In genomic region chr17:40219073-40219860, GRCh38 we compare ENCODE assay signal across 1 cellular context.
TF ChIP-seq lines count a peak whose summit lies in the region.

Gene WIPF2 (plus strand): TSS chr17:40219304. CDS start chr17:40256460, 37,156 bp downstream.

TF ChIP-seq in HepG2, 621 proteins besides CTCF, POLR2A, EP300 and RAD21 (continued from another document and continues in another):
- TF ChIP-seq ZNF407 (CRISPR knock-in tag; IDR thresholded peaks at IDR 0.05; ENCODE audit: not compliant biosample characterization) = no peak
- TF ChIP-seq, protein P1, sequence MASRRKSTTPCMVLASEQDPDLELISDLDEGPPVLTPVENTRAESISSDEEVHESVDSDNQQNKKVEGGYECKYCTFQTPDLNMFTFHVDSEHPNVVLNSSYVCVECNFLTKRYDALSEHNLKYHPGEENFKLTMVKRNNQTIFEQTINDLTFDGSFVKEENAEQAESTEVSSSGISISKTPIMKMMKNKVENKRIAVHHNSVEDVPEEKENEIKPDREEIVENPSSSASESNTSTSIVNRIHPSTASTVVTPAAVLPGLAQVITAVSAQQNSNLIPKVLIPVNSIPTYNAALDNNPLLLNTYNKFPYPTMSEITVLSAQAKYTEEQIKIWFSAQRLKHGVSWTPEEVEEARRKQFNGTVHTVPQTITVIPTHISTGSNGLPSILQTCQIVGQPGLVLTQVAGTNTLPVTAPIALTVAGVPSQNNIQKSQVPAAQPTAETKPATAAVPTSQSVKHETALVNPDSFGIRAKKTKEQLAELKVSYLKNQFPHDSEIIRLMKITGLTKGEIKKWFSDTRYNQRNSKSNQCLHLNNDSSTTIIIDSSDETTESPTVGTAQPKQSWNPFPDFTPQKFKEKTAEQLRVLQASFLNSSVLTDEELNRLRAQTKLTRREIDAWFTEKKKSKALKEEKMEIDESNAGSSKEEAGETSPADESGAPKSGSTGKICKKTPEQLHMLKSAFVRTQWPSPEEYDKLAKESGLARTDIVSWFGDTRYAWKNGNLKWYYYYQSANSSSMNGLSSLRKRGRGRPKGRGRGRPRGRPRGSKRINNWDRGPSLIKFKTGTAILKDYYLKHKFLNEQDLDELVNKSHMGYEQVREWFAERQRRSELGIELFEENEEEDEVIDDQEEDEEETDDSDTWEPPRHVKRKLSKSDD (CRISPR knock-in tag; IDR thresholded peaks at IDR 0.05; ENCODE audit: low read depth) = peak; percentile 74; the same call in 1 of the 2 replicates
- TF ChIP-seq HOXA7 (CRISPR knock-in tag; IDR thresholded peaks at IDR 0.05) = no peak
- TF ChIP-seq, protein P2, sequence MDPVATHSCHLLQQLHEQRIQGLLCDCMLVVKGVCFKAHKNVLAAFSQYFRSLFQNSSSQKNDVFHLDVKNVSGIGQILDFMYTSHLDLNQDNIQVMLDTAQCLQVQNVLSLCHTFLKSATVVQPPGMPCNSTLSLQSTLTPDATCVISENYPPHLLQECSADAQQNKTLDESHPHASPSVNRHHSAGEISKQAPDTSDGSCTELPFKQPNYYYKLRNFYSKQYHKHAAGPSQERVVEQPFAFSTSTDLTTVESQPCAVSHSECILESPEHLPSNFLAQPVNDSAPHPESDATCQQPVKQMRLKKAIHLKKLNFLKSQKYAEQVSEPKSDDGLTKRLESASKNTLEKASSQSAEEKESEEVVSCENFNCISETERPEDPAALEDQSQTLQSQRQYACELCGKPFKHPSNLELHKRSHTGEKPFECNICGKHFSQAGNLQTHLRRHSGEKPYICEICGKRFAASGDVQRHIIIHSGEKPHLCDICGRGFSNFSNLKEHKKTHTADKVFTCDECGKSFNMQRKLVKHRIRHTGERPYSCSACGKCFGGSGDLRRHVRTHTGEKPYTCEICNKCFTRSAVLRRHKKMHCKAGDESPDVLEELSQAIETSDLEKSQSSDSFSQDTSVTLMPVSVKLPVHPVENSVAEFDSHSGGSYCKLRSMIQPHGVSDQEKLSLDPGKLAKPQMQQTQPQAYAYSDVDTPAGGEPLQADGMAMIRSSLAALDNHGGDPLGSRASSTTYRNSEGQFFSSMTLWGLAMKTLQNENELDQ (CRISPR knock-in tag; IDR thresholded peaks at IDR 0.05; ENCODE audit: borderline replicate concordance) = no peak; the same call in 1 of the 2 replicates
- no peak for TF ChIP-seq ZNF629 (CRISPR knock-in tag; conservative IDR thresholded peaks at IDR 0.05)
- no peak; the same call in 1 of the 2 replicates for TF ChIP-seq ONECUT2 (CRISPR knock-in tag; IDR thresholded peaks at IDR 0.05)
- TF ChIP-seq HNRNPK (IDR thresholded peaks at IDR 0.05; ENCODE audit: low read depth, low read length, poor library complexity, severe bottlenecking) = peak; percentile 56
- TF ChIP-seq SIN3B (IDR thresholded peaks at IDR 0.05; ENCODE audit: low read length) = 0 out of 2 replicates have a peak, but pooled peaks have one; percentile 25
- peak; percentile 66; the same call in 1 of the 2 replicates for TF ChIP-seq ZNF230 (CRISPR knock-in tag; IDR thresholded peaks at IDR 0.05)
- peak; percentile 11; the same call in 1 of the 2 replicates for TF ChIP-seq NFYC (CRISPR knock-in tag; IDR thresholded peaks at IDR 0.05)
- TF ChIP-seq ZFP41 (CRISPR knock-in tag; IDR thresholded peaks at IDR 0.05; ENCODE audit: borderline replicate concordance) = no peak
- TF ChIP-seq, protein P3, sequence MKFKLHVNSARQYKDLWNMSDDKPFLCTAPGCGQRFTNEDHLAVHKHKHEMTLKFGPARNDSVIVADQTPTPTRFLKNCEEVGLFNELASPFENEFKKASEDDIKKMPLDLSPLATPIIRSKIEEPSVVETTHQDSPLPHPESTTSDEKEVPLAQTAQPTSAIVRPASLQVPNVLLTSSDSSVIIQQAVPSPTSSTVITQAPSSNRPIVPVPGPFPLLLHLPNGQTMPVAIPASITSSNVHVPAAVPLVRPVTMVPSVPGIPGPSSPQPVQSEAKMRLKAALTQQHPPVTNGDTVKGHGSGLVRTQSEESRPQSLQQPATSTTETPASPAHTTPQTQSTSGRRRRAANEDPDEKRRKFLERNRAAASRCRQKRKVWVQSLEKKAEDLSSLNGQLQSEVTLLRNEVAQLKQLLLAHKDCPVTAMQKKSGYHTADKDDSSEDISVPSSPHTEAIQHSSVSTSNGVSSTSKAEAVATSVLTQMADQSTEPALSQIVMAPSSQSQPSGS (CRISPR knock-in tag; IDR thresholded peaks at IDR 0.05) = peak; percentile 71
- no peak for TF ChIP-seq ZNF121 (CRISPR knock-in tag; IDR thresholded peaks at IDR 0.05)
- TF ChIP-seq, protein P4, sequence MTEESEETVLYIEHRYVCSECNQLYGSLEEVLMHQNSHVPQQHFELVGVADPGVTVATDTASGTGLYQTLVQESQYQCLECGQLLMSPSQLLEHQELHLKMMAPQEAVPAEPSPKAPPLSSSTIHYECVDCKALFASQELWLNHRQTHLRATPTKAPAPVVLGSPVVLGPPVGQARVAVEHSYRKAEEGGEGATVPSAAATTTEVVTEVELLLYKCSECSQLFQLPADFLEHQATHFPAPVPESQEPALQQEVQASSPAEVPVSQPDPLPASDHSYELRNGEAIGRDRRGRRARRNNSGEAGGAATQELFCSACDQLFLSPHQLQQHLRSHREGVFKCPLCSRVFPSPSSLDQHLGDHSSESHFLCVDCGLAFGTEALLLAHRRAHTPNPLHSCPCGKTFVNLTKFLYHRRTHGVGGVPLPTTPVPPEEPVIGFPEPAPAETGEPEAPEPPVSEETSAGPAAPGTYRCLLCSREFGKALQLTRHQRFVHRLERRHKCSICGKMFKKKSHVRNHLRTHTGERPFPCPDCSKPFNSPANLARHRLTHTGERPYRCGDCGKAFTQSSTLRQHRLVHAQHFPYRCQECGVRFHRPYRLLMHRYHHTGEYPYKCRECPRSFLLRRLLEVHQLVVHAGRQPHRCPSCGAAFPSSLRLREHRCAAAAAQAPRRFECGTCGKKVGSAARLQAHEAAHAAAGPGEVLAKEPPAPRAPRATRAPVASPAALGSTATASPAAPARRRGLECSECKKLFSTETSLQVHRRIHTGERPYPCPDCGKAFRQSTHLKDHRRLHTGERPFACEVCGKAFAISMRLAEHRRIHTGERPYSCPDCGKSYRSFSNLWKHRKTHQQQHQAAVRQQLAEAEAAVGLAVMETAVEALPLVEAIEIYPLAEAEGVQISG (CRISPR knock-in tag; IDR thresholded peaks at IDR 0.05) = peak; percentile 87
- TF ChIP-seq ARNT (IDR thresholded peaks at IDR 0.05) = no peak
- no peak for TF ChIP-seq ZNF280D (CRISPR knock-in tag; IDR thresholded peaks at IDR 0.05)
- TF ChIP-seq ZBTB8A (CRISPR knock-in tag; IDR thresholded peaks at IDR 0.05; ENCODE audit: borderline replicate concordance, low read depth) = no peak
- TF ChIP-seq ATM (IDR thresholded peaks at IDR 0.05; ENCODE audit: borderline replicate concordance) = no peak
- TF ChIP-seq NR2C2 (CRISPR knock-in tag; IDR thresholded peaks at IDR 0.05; ENCODE audit: borderline replicate concordance) = peak; percentile 97
- TF ChIP-seq YEATS2 (CRISPR knock-in tag; IDR thresholded peaks at IDR 0.05; ENCODE audit: borderline replicate concordance) = peak; percentile 77; the same call in 1 of the 2 replicates
- peak; percentile 60 for TF ChIP-seq ZNF580 (CRISPR knock-in tag; IDR thresholded peaks at IDR 0.05; ENCODE audit: borderline replicate concordance, low read depth)
- TF ChIP-seq ZNF782 (CRISPR knock-in tag; IDR thresholded peaks at IDR 0.05; ENCODE audit: borderline replicate concordance) = peak; percentile 94; the same call in 1 of the 2 replicates
- TF ChIP-seq SMARCE1 (IDR thresholded peaks at IDR 0.05; ENCODE audit: borderline replicate concordance) = no peak
- peak; percentile 68 for TF ChIP-seq ARID5B (CRISPR knock-in tag; IDR thresholded peaks at IDR 0.05)
- TF ChIP-seq ZNF326 (CRISPR knock-in tag; IDR thresholded peaks at IDR 0.05; ENCODE audit: borderline replicate concordance) = no peak
- peak; percentile 43; the same call in 1 of the 2 replicates for TF ChIP-seq NCOR1 (IDR thresholded peaks at IDR 0.05; ENCODE audit: borderline replicate concordance, low read length)
